Comparison of ENCODE assay signal across 35 cellular contexts in genomic region chr20:25644814-25645213, GRCh38.
"Had no signal": no experiment of that assay in that cellular context is flagged by ENCODE, and none has a peak within 500 bp of the region (broad histone marks: within the 10 kb centered on the region; RNA-seq: fewer than 3 reads in every experiment).

No MANE protein-coding gene starts in this region.

- FAIRE-seq: astrocyte, TTC549 had no signal

- H3K4me1 ChIP-seq: adrenal gland, body of pancreas, breast epithelium had no signal

- H3K4me3 ChIP-seq: adrenal gland, body of pancreas, breast epithelium had no signal

- DNase-seq: activated B cell treated with CpG ODN at 0.5 μM for 24 hours; activated CD4-positive, alpha-beta memory T cell treated with anti-CD3 and anti-CD28 coated beads for 36 hours; activated CD4-positive, alpha-beta T cell treated with anti-CD3 and anti-CD28 coated beads for 4 hours; activated CD4-positive, alpha-beta T cell treated with anti-CD3 and anti-CD28 coated beads, Interleukin-2, amount 10 ng/mL, durations not matched to agents 24 days and 14 days; activated CD4-positive, alpha-beta T cell treated with anti-CD3 and anti-CD28 coated beads, Interleukin-2, amount 50 U/mL, for 1 hour; activated CD4-positive, alpha-beta T cell treated with anti-CD3 and anti-CD28 coated beads, Interleukin-2, amount 50 U/mL, for 4 hours; activated CD4-positive, CD25-positive, alpha-beta regulatory T cell treated with anti-CD3 and anti-CD28 coated beads, Interleukin-2, amount 50 U/mL, for 72 hours; activated CD8-positive, alpha-beta memory T cell treated with anti-CD3 and anti-CD28 coated beads, Interleukin-2, amount 50 U/mL, for 4 hours; activated CD8-positive, alpha-beta T cell treated with anti-CD3 and anti-CD28 coated beads for 36 hours; activated effector memory CD4-positive, alpha-beta T cell treated with anti-CD3 and anti-CD28 coated beads, Interleukin-2, amount 50 U/mL, for 16 hours; activated gamma-delta T cell treated with Interleukin-2 at 50 U/mL for 16 hours; activated naive CD4-positive, alpha-beta T cell; activated naive CD4-positive, alpha-beta T cell treated with anti-CD3 and anti-CD28 coated beads for 36 hours; activated naive CD4-positive, alpha-beta T cell treated with anti-CD3 and anti-CD28 coated beads, Interleukin-2, amount 50 U/mL, for 16 hours; activated naive CD8-positive, alpha-beta T cell treated with anti-CD3 and anti-CD28 coated beads for 36 hours; activated T-cell treated with anti-CD3 and anti-CD28 coated beads for 4 hours; activated T-cell treated with anti-CD3 and anti-CD28 coated beads, Interleukin-2, amount 50 U/mL, for 1 hour; activated T-cell treated with anti-CD3 and anti-CD28 coated beads, Interleukin-2, amount 50 U/mL, for 4 hours; activated T-cell treated with anti-CD3 and anti-CD28 coated beads, Interleukin-2, amount 50 U/mL, for 72 hours; adrenal gland; amniotic stem cell; aorta; body of pancreas; brain microvascular endothelial cell; central memory CD4-positive, alpha-beta T cell; cerebellar nuclear complex; T-helper 1 cell; T-helper 2 cell; T-helper 9 cell had no signal

- H3K36me3 ChIP-seq: adrenal gland, brain microvascular endothelial cell had no signal

- H3K27ac ChIP-seq: adrenal gland, body of pancreas, brain microvascular endothelial cell, breast epithelium, VCaP had no signal

- ATAC-seq: activated CD8-positive, alpha-beta T cell treated with anti-CD3 and anti-CD28 coated beads for 36 hours; activated naive CD4-positive, alpha-beta T cell treated with anti-CD3 and anti-CD28 coated beads, Interleukin-2, amount 50 U/mL, for 72 hours; activated T-cell treated with anti-CD3 and anti-CD28 coated beads, Interleukin-2, amount 50 U/mL, for 4 hours; activated T-cell treated with anti-CD3 and anti-CD28 coated beads, Interleukin-2, amount 50 U/mL, for 72 hours; activated T-helper 17 cell treated with anti-CD3 and anti-CD28 coated beads, Interleukin-2, amount 50 U/mL, for 72 hours; body of pancreas had no signal

- H3K9me3 ChIP-seq: body of pancreas had no signal

- H3K27me3 ChIP-seq: adrenal gland, body of pancreas, brain microvascular endothelial cell, breast epithelium had no signal
